Comparison of ENCODE assay signal across 2 cellular contexts in genomic region chr1:49817681-49818080, GRCh38.
TF ChIP-seq lines count a peak whose summit lies in the region.

No MANE protein-coding gene starts in this region.

TF ChIP-seq in SK-N-SH, 30 proteins besides CTCF, POLR2A, EP300 and RAD21 (continued from another document):
- TF ChIP-seq PBX3 (IDR thresholded peaks at IDR 0.05) (0 out of 2 replicates have a peak, but pooled peaks have one; percentile 6), GATA2 (CRISPR knock-in tag; IDR thresholded peaks at IDR 0.05) (peak; percentile 86), MXI1 (IDR thresholded peaks at IDR 0.05; ENCODE audit: low read depth, low read length) (peak; percentile 37; the same call in 1 of the 2 replicates), ELF1 (IDR thresholded peaks at IDR 0.05) (no peak), TEAD4 (IDR thresholded peaks at IDR 0.05; ENCODE audit: borderline replicate concordance, insufficient read depth) (peak; percentile 25; the same call in 1 of the 2 replicates), RCOR1 (IDR thresholded peaks at IDR 0.05; ENCODE audit: low read length) (peak; percentile 90), NFIC (IDR thresholded peaks at IDR 0.05; ENCODE audit: borderline replicate concordance) (no peak)

TF ChIP-seq in SK-N-SH treated with all-trans-retinoic acid at 6 μM for 48 hours, 23 proteins besides CTCF, POLR2A, EP300 and RAD21 (continued from another document):
- TF ChIP-seq SNAI2 (CRISPR knock-in tag; IDR thresholded peaks at IDR 0.05) = no peak
- no peak for TF ChIP-seq ZFP30 (CRISPR knock-in tag; IDR thresholded peaks at IDR 0.05)
- TF ChIP-seq ARNTL (CRISPR knock-in tag; IDR thresholded peaks at IDR 0.05; ENCODE audit: borderline replicate concordance, low read depth) = no peak
- no peak for TF ChIP-seq ZC3H10 (CRISPR knock-in tag; IDR thresholded peaks at IDR 0.05)
- TF ChIP-seq ZFP3 (CRISPR knock-in tag; IDR thresholded peaks at IDR 0.05) = 0 out of 2 replicates have a peak, but pooled peaks have one; percentile 29
- TF ChIP-seq ZNF70 (CRISPR knock-in tag; IDR thresholded peaks at IDR 0.05) = no peak
- no peak for TF ChIP-seq TOX (CRISPR knock-in tag; IDR thresholded peaks at IDR 0.05; ENCODE audit: borderline replicate concordance)
- TF ChIP-seq CSRNP3 (CRISPR knock-in tag; IDR thresholded peaks at IDR 0.05) = peak; percentile 62; the same call in 1 of the 2 replicates
